In genomic region chr5:26543987-26544386, GRCh38 we compare ENCODE assay signal across 38 cellular contexts.
"Had no signal": no experiment of that assay in that cellular context is flagged by ENCODE, and none has a peak within 500 bp of the region (broad histone marks: within the 10 kb centered on the region; RNA-seq: fewer than 3 reads in every experiment).

No MANE protein-coding gene starts in this region.

- H3K36me3 Mint-ChIP-seq: activated naive CD4-positive, alpha-beta T cell treated with anti-CD3 and anti-CD28 coated beads, Interleukin-2, amount 10 ng/mL, durations not matched to agents 7 days and 5 days; activated naive CD4-positive, alpha-beta T cell treated with anti-CD3 and anti-CD28 coated beads, Interleukin-2, amount 50 U/mL, for 24 hours; activated naive CD8-positive, alpha-beta T cell; activated naive CD8-positive, alpha-beta T cell treated with anti-CD3 and anti-CD28 coated beads for 36 hours; activated naive CD8-positive, alpha-beta T cell treated with anti-CD3 and anti-CD28 coated beads, Interleukin-2, amount 10 ng/mL, durations not matched to agents 7 days and 5 days; brain had no signal

- H3K36me3 ChIP-seq: adrenal gland, ascending aorta, brain microvascular endothelial cell, breast epithelium, cardiac muscle cell had no signal

- H3K27ac ChIP-seq: adrenal gland, ascending aorta, body of pancreas, brain microvascular endothelial cell, breast epithelium, cardiac muscle cell had no signal

- ATAC-seq: activated naive CD4-positive, alpha-beta T cell treated with anti-CD3 and anti-CD28 coated beads, Interleukin-2, amount 50 U/mL, for 72 hours; activated naive CD8-positive, alpha-beta T cell treated with anti-CD3 and anti-CD28 coated beads, Interleukin-2, amount 50 U/mL, for 24 hours; activated T-cell treated with anti-CD3 and anti-CD28 coated beads, Interleukin-2, amount 50 U/mL, for 4 hours; activated T-cell treated with anti-CD3 and anti-CD28 coated beads, Interleukin-2, amount 50 U/mL, for 72 hours; activated T-helper 17 cell treated with anti-CD3 and anti-CD28 coated beads, Interleukin-2, amount 50 U/mL, for 72 hours; body of pancreas had no signal

- H3K27me3 ChIP-seq: adrenal gland, ascending aorta, body of pancreas, brain microvascular endothelial cell, breast epithelium, cardiac muscle cell had no signal

- H3K27ac Mint-ChIP-seq: activated naive CD4-positive, alpha-beta T cell treated with anti-CD3 and anti-CD28 coated beads for 36 hours; activated naive CD4-positive, alpha-beta T cell treated with anti-CD3 and anti-CD28 coated beads, Interleukin-2, amount 10 ng/mL, durations not matched to agents 7 days and 5 days; activated naive CD4-positive, alpha-beta T cell treated with anti-CD3 and anti-CD28 coated beads, Interleukin-2, amount 50 U/mL, for 24 hours; activated naive CD4-positive, alpha-beta T cell treated with anti-CD3 and anti-CD28 coated beads, Interleukin-2, amount 50 U/mL, for 72 hours; activated naive CD8-positive, alpha-beta T cell; activated naive CD8-positive, alpha-beta T cell treated with anti-CD3 and anti-CD28 coated beads for 36 hours; activated naive CD8-positive, alpha-beta T cell treated with anti-CD3 and anti-CD28 coated beads, Interleukin-2, amount 10 ng/mL, durations not matched to agents 7 days and 5 days; activated naive CD8-positive, alpha-beta T cell treated with anti-CD3 and anti-CD28 coated beads, Interleukin-2, amount 50 U/mL, for 24 hours; activated T-cell treated with anti-CD3 and anti-CD28 coated beads, Interleukin-2, amount 50 U/mL, for 24 hours; activated T-cell treated with anti-CD3 and anti-CD28 coated beads, Interleukin-2, amount 50 U/mL, for 72 hours; activated T-helper 1 cell treated with anti-CD3 and anti-CD28 coated beads, Interleukin-12 subunit alpha, Interleukin-12 subunit beta, Interleukin-2, Interleukin-4 antibody, amounts not matched to agents 30 ng/mL and 10 ng/mL and 1 ng/mL, durations not matched to agents 14 hours and 24 hours and 36 hours; activated T-helper 17 cell treated with anti-CD3 and anti-CD28 coated beads, Interleukin-2, amount 50 U/mL, for 72 hours; activated T-helper 2 cell treated with anti-CD3 and anti-CD28 coated beads, Interferon-gamma antibody, Interleukin-2, Interleukin-4, amounts not matched to agents 10 μg/mL and 5 μg/mL and 100 μg/mL, durations not matched to agents 14 hours and 24 hours and 36 hours; brain had no signal

- DNase-seq: activated effector memory CD4-positive, alpha-beta T cell treated with anti-CD3 and anti-CD28 coated beads, Interleukin-2, amount 50 U/mL, for 16 hours; activated effector memory CD4-positive, alpha-beta T cell treated with Interleukin-2 at 50 U/mL for 16 hours; activated gamma-delta T cell; activated gamma-delta T cell treated with Interleukin-2 at 50 U/mL for 16 hours; activated naive CD4-positive, alpha-beta T cell; activated naive CD4-positive, alpha-beta T cell treated with anti-CD3 and anti-CD28 coated beads for 36 hours; activated naive CD4-positive, alpha-beta T cell treated with anti-CD3 and anti-CD28 coated beads, Interleukin-2, amount 10 ng/mL, durations not matched to agents 7 days and 5 days; activated naive CD4-positive, alpha-beta T cell treated with anti-CD3 and anti-CD28 coated beads, Interleukin-2, amount 50 U/mL, for 16 hours; activated naive CD4-positive, alpha-beta T cell treated with Interleukin-2 at 50 U/mL for 16 hours; activated naive CD8-positive, alpha-beta T cell treated with anti-CD3 and anti-CD28 coated beads for 36 hours; activated naive CD8-positive, alpha-beta T cell treated with anti-CD3 and anti-CD28 coated beads, Interleukin-2, amount 10 ng/mL, durations not matched to agents 7 days and 5 days; activated naive CD8-positive, alpha-beta T cell treated with anti-CD3 and anti-CD28 coated beads, Interleukin-2, amount 50 U/mL, for 24 hours; activated T-cell treated with anti-CD3 and anti-CD28 coated beads for 4 hours; activated T-cell treated with anti-CD3 and anti-CD28 coated beads, Interleukin-2, amount 50 U/mL, for 1 hour; activated T-cell treated with anti-CD3 and anti-CD28 coated beads, Interleukin-2, amount 50 U/mL, for 24 hours; activated T-cell treated with anti-CD3 and anti-CD28 coated beads, Interleukin-2, amount 50 U/mL, for 4 hours; activated T-cell treated with anti-CD3 and anti-CD28 coated beads, Interleukin-2, amount 50 U/mL, for 48 hours; activated T-cell treated with anti-CD3 and anti-CD28 coated beads, Interleukin-2, amount 50 U/mL, for 72 hours; adrenal gland; amniotic stem cell; amygdala; anterior cingulate cortex; aorta; body of pancreas; brain microvascular endothelial cell; central memory CD4-positive, alpha-beta T cell; cerebellar nuclear complex had no signal

- H3K4me1 Mint-ChIP-seq: activated naive CD4-positive, alpha-beta T cell treated with anti-CD3 and anti-CD28 coated beads, Interleukin-2, amount 10 ng/mL, durations not matched to agents 7 days and 5 days; activated naive CD4-positive, alpha-beta T cell treated with anti-CD3 and anti-CD28 coated beads, Interleukin-2, amount 50 U/mL, for 24 hours; activated naive CD8-positive, alpha-beta T cell treated with anti-CD3 and anti-CD28 coated beads for 36 hours; activated naive CD8-positive, alpha-beta T cell treated with anti-CD3 and anti-CD28 coated beads, Interleukin-2, amount 10 ng/mL, durations not matched to agents 7 days and 5 days; activated naive CD8-positive, alpha-beta T cell treated with anti-CD3 and anti-CD28 coated beads, Interleukin-2, amount 50 U/mL, for 24 hours; activated T-helper 17 cell treated with anti-CD3 and anti-CD28 coated beads, Interleukin-2, amount 50 U/mL, for 72 hours; brain; central memory CD8-positive, alpha-beta T cell had no signal

- H3K4me3 ChIP-seq: adrenal gland, ascending aorta, body of pancreas, breast epithelium, cardiac muscle cell had no signal

- H3K4me3 Mint-ChIP-seq: activated naive CD4-positive, alpha-beta T cell treated with anti-CD3 and anti-CD28 coated beads for 36 hours; activated naive CD4-positive, alpha-beta T cell treated with anti-CD3 and anti-CD28 coated beads, Interleukin-2, amount 10 ng/mL, durations not matched to agents 7 days and 5 days; activated naive CD4-positive, alpha-beta T cell treated with anti-CD3 and anti-CD28 coated beads, Interleukin-2, amount 50 U/mL, for 24 hours; activated naive CD8-positive, alpha-beta T cell; activated naive CD8-positive, alpha-beta T cell treated with anti-CD3 and anti-CD28 coated beads for 36 hours; activated naive CD8-positive, alpha-beta T cell treated with anti-CD3 and anti-CD28 coated beads, Interleukin-2, amount 10 ng/mL, durations not matched to agents 7 days and 5 days; activated naive CD8-positive, alpha-beta T cell treated with anti-CD3 and anti-CD28 coated beads, Interleukin-2, amount 50 U/mL, for 24 hours; activated T-cell treated with anti-CD3 and anti-CD28 coated beads, Interleukin-2, amount 50 U/mL, for 24 hours; activated T-cell treated with anti-CD3 and anti-CD28 coated beads, Interleukin-2, amount 50 U/mL, for 4 hours; activated T-cell treated with anti-CD3 and anti-CD28 coated beads, Interleukin-2, amount 50 U/mL, for 72 hours; activated T-helper 1 cell treated with anti-CD3 and anti-CD28 coated beads, Interleukin-12 subunit alpha, Interleukin-12 subunit beta, Interleukin-2, Interleukin-4 antibody, amounts not matched to agents 30 ng/mL and 10 ng/mL and 1 ng/mL, durations not matched to agents 14 hours and 24 hours and 36 hours; activated T-helper 17 cell treated with anti-CD3 and anti-CD28 coated beads, Interleukin-2, amount 50 U/mL, for 72 hours; brain; central memory CD8-positive, alpha-beta T cell had no signal

- H3K9me3 ChIP-seq: adrenal gland, ascending aorta, body of pancreas had no signal

- H3K27me3 Mint-ChIP-seq: activated naive CD4-positive, alpha-beta T cell treated with anti-CD3 and anti-CD28 coated beads, Interleukin-2, amount 10 ng/mL, durations not matched to agents 7 days and 5 days; activated naive CD4-positive, alpha-beta T cell treated with anti-CD3 and anti-CD28 coated beads, Interleukin-2, amount 50 U/mL, for 24 hours; activated naive CD8-positive, alpha-beta T cell; activated naive CD8-positive, alpha-beta T cell treated with anti-CD3 and anti-CD28 coated beads for 36 hours; activated naive CD8-positive, alpha-beta T cell treated with anti-CD3 and anti-CD28 coated beads, Interleukin-2, amount 10 ng/mL, durations not matched to agents 7 days and 5 days; activated naive CD8-positive, alpha-beta T cell treated with anti-CD3 and anti-CD28 coated beads, Interleukin-2, amount 50 U/mL, for 24 hours; activated T-cell treated with anti-CD3 and anti-CD28 coated beads, Interleukin-2, amount 50 U/mL, for 24 hours; activated T-helper 17 cell treated with anti-CD3 and anti-CD28 coated beads, Interleukin-2, amount 50 U/mL, for 72 hours; central memory CD8-positive, alpha-beta T cell had no signal

- H3K4me1 ChIP-seq: adrenal gland, ascending aorta, body of pancreas, breast epithelium had no signal
